ENCODE assay signal across 8 cellular contexts in genomic region chr17:77392376-77393273, GRCh38.
DNase-seq lines count a peak whose midpoint lies in the region; ATAC-seq lines count a peak whose summit lies in the region.

No MANE protein-coding gene starts in this region.

- DNase-seq in NCI-H2081 (lab: John Stamatoyannopoulos, UW) (peak; percentile 63 to 85), NCI-H2081 treated with DMSO at 0.1 percent for 48 hours (lab: John Stamatoyannopoulos, UW) (no peak), amniotic epithelial cell (ENCODE audit: low read depth) (peak; percentile 48), islet precursor cell (peak; percentile 92), substantia nigra (lab: John Stamatoyannopoulos, UW) (peak in 10 of 49 donors; percentile 9 to 93 (median 38)), occipital lobe (lab: John Stamatoyannopoulos, UW) (no peak)

- ATAC-seq in GM18873 (IDR thresholded peaks at IDR 0.05; ENCODE audit: low FRiP score, unreplicated experiment) (no peak), HG03378 (IDR thresholded peaks at IDR 0.05; ENCODE audit: unreplicated experiment) (no peak)

- peak overlapping the region; percentile 49 for H3K27ac ChIP-seq in substantia nigra (ENCODE audit: low read depth, low read length, poor library complexity, severe bottlenecking)

Comparison
In these comparisons a context has a peak if more than half of its experiments do, and no peak if none do; other contexts are left out.
1. DNase-seq: peak in NCI-H2081 (2 of 2), amniotic epithelial cell (single experiment) and islet precursor cell (single experiment); none in NCI-H2081 treated with DMSO at 0.1 percent for 48 hours (single experiment) and occipital lobe (single experiment).